8 cellular contexts compared by ENCODE assay signal in genomic region chr4:168880811-168881595, GRCh38.
DNase-seq lines count a peak whose midpoint lies in the region; ATAC-seq and TF ChIP-seq lines count a peak whose summit lies in the region.

No MANE protein-coding gene starts in this region.

- no peak overlapping the region for H4K5ac ChIP-seq in mesendoderm (ENCODE audit: low read length)

- H3K27me3 ChIP-seq in mesendoderm (ENCODE audit: insufficient read depth, low read length, poor library complexity): no peaks in the 10 kb centered on the region
- H3K27me3 ChIP-seq in brain microvascular endothelial cell (replicated peaks): no peaks in the 10 kb centered on the region

- no peak overlapping the region for H2BK15ac ChIP-seq in mesendoderm (replicated peaks; ENCODE audit: low read depth)

- H3K4ac ChIP-seq in mesendoderm (ENCODE audit: low read depth, low read length): no peak overlapping the region

- H2BK120ac ChIP-seq in mesendoderm (ENCODE audit: low read depth, low read length): peak overlapping the region; percentile 92

- no peak overlapping the region for H3K18ac ChIP-seq in mesendoderm (ENCODE audit: low read length)

- H2BK5ac ChIP-seq in mesendoderm (ENCODE audit: low read length): no peak overlapping the region

- WGBS in mesendoderm (ENCODE audit: extremely low coverage, insufficient coverage, low lambda C conversion rate): no CpG with 5 or more reads among the region's 8 CpGs

- H3K56ac ChIP-seq in mesendoderm (ENCODE audit: low read length): no peak overlapping the region

- H3K27ac ChIP-seq in mesendoderm (ENCODE audit: low read depth, low read length): no peak overlapping the region
- no peak overlapping the region for H3K27ac ChIP-seq in brain microvascular endothelial cell

- H3K36me3 ChIP-seq in mesendoderm (ENCODE audit: control insufficient read depth, insufficient read depth, low read length): no peaks in the 10 kb centered on the region
- peaks cover 23% of the 10 kb centered on the region for H3K36me3 ChIP-seq in brain microvascular endothelial cell (replicated peaks)

- peak; percentile 77 for ATAC-seq in GM18502 (IDR thresholded peaks at IDR 0.05; ENCODE audit: poor library complexity, unreplicated experiment)
- ATAC-seq in HG02610 (IDR thresholded peaks at IDR 0.05; ENCODE audit: unreplicated experiment): peak; percentile 76

- H3K4me2 ChIP-seq in mesendoderm (ENCODE audit: low read length): no peak overlapping the region

- H3K9ac ChIP-seq in mesendoderm (ENCODE audit: low read length): no peak overlapping the region

- no peak overlapping the region for H4K8ac ChIP-seq in mesendoderm (ENCODE audit: low read depth, low read length)

- no peak for TF ChIP-seq CTCF in brain microvascular endothelial cell (IDR thresholded peaks at IDR 0.05; ENCODE audit: low read depth, low read length, missing control alignments)

- in situ Hi-C loops in brain microvascular endothelial cell (cut with HindIII; ENCODE audit: low pct_ligation_motif_present, low sequenced_read_pairs): no loop called here

- H3K79me1 ChIP-seq in mesendoderm (ENCODE audit: low read length): no peaks in the 10 kb centered on the region

- no peak overlapping the region for H3K4me3 ChIP-seq in mesendoderm (ENCODE audit: low read length)
- H3K4me3 ChIP-seq in brain microvascular endothelial cell (ENCODE audit: low read depth, low read length): no peak overlapping the region

- no peaks in the 10 kb centered on the region for H3K79me2 ChIP-seq in mesendoderm (ENCODE audit: control insufficient read depth, insufficient read depth, low read length)

- H3K4me1 ChIP-seq in mesendoderm (ENCODE audit: control insufficient read depth, low read depth, low read length): no peaks in the 10 kb centered on the region

- DNase-seq in NOMO-1 (lab: John Stamatoyannopoulos, UW; ENCODE audit: unreplicated experiment in 2 of 2) (peak; percentile 89 to 99), mesendoderm (no peak), globus pallidus (ENCODE audit: low spot score) (no peak), NCI-H2171 (lab: John Stamatoyannopoulos, UW) (no peak), brain microvascular endothelial cell (no peak), islet precursor cell (no peak)

- H3K23ac ChIP-seq in mesendoderm (ENCODE audit: low read length): no peak overlapping the region

- no peak overlapping the region for H2AK5ac ChIP-seq in mesendoderm (ENCODE audit: low read length)

Comparison
In these comparisons a context has a peak if more than half of its experiments do, and no peak if none do; other contexts are left out.
1. DNase-seq: peak in NOMO-1 (2 of 2); none in mesendoderm (single experiment), globus pallidus (single experiment), NCI-H2171 (single experiment), brain microvascular endothelial cell (single experiment) and islet precursor cell (single experiment).